ENCODE assay signal across 19 cellular contexts in genomic region chr19:1917926-1918325, GRCh38. TPM values are rescaled to one million over a fixed set of nuclear protein-coding genes. Genes with fewer than 3 reads are reported as not detected.
DNase-seq lines count a peak whose midpoint lies in the region; ATAC-seq, FAIRE-seq and TF ChIP-seq lines count a peak whose summit lies in the region.
"Had no signal": no experiment of that assay in that cellular context is flagged by ENCODE, and none has a peak within 500 bp of the region (broad histone marks: within the 10 kb centered on the region; RNA-seq: fewer than 3 reads in every experiment).

No MANE protein-coding gene starts in this region.

- intact Hi-C loops in HepG2 (cut with micrococcal nuclease; ENCODE audit: unreplicated experiment) (no loop called here), right lobe of liver (cut with DNase I) (no loop called here), IMR-90 (cut with micrococcal nuclease) (no loop called here)
- intact Hi-C loops in dendritic cell treated with granulocyte-macrophage colony-stimulating factor and Interleukin-4, amounts not matched to agents 40 ng/mL and 50 ng/mL, for 4 days (cut with micrococcal nuclease): no loop called here

- no peak overlapping the region for H2BK120ac ChIP-seq in IMR-90 (ENCODE audit: low read depth, low read length)

- dilution Hi-C loops in IMR-90 (cut with HindIII; ENCODE audit: low sequenced_read_pairs, unreplicated experiment): no loop called here

- H3K4me1 ChIP-seq in HepG2 (ENCODE audit: insufficient read depth, low read length) (no peaks in the 10 kb centered on the region), right lobe of liver (no peaks in the 10 kb centered on the region), IMR-90 (ENCODE audit: control insufficient read depth, insufficient read depth, low read length) (no peaks in the 10 kb centered on the region), osteoblast (ENCODE audit: insufficient read depth, low read length) (no peaks in the 10 kb centered on the region)

- H3K9ac ChIP-seq in HepG2 (ENCODE audit: insufficient read depth, low read depth, low read length): no peak overlapping the region
- no peak overlapping the region for H3K9ac ChIP-seq in IMR-90 (ENCODE audit: low read depth, low read length)

- no peaks in the 10 kb centered on the region; a peak in 1 of 5 replicates for H3K27me3 ChIP-seq in HepG2 (ENCODE audit: control insufficient read depth in 1 of 2, insufficient read depth in 2 of 2, low read length in 2 of 2)
- H3K27me3 ChIP-seq in right lobe of liver: no peaks in the 10 kb centered on the region
- H3K27me3 ChIP-seq in IMR-90 (ENCODE audit: control insufficient read depth, insufficient read depth, low read length): no peaks in the 10 kb centered on the region
- no peaks in the 10 kb centered on the region for H3K27me3 ChIP-seq in osteoblast (ENCODE audit: insufficient read depth, low read length)

- H4K91ac ChIP-seq in IMR-90 (ENCODE audit: insufficient read depth, low read depth, low read length): no peak overlapping the region

- TF ChIP-seq POLR2A in HepG2 (IDR thresholded peaks at IDR 0.05; ENCODE audit: insufficient read depth in 1 of 2, low read depth in 2 of 2, low read length in 2 of 2) (no peak), right lobe of liver (IDR thresholded peaks at IDR 0.05) (no peak), IMR-90 (IDR thresholded peaks at IDR 0.05; ENCODE audit: low read depth, low read length) (no peak)

- H3K18ac ChIP-seq in IMR-90 (ENCODE audit: low read depth, low read length): no peak overlapping the region

- TF ChIP-seq RAD21 in HepG2 (CRISPR knock-in tag; IDR thresholded peaks at IDR 0.05): no peak
- TF ChIP-seq RAD21 in IMR-90 (IDR thresholded peaks at IDR 0.05; ENCODE audit: low read length): no peak

- H3K4ac ChIP-seq in IMR-90 (ENCODE audit: low read depth, low read length): no peak overlapping the region

- H4K20me1 ChIP-seq in HepG2 (ENCODE audit: insufficient read depth, low read length): no peaks in the 10 kb centered on the region
- H4K20me1 ChIP-seq in IMR-90 (ENCODE audit: insufficient read depth, low read length): peaks cover 26% of the 10 kb centered on the region
- H4K20me1 ChIP-seq in osteoblast (ENCODE audit: insufficient read depth, low read length): peaks cover 16% of the 10 kb centered on the region

- H3K4me3 ChIP-seq in HepG2 (replicated peaks in 1 of 3; ENCODE audit: insufficient read depth in 1 of 3, low read depth in 2 of 3, low read length in 3 of 3) (no peak overlapping the region), right lobe of liver (no peak overlapping the region), IMR-90 (ENCODE audit: insufficient read depth, low read depth, low read length) (no peak overlapping the region), osteoblast (ENCODE audit: insufficient read depth, low read length) (no peak overlapping the region), foreskin fibroblast (ENCODE audit: low read depth in 1 of 2, low read length in 2 of 2) (no peak overlapping the region)

- no peak overlapping the region for H2AK5ac ChIP-seq in IMR-90 (ENCODE audit: low read depth, low read length)

- H2AFZ ChIP-seq in HepG2 (ENCODE audit: low read length) (no peak overlapping the region), IMR-90 (replicated peaks; ENCODE audit: low read length, poor library complexity) (no peak overlapping the region), osteoblast (ENCODE audit: low read length) (no peak overlapping the region)

- H3K56ac ChIP-seq in IMR-90 (ENCODE audit: extremely low read depth, insufficient read depth, low read length): no peak overlapping the region

- H3K79me2 ChIP-seq in HepG2 (ENCODE audit: insufficient read depth, low read length) (peaks cover 6% of the 10 kb centered on the region), osteoblast (ENCODE audit: insufficient read depth, low read length) (peaks cover 28% of the 10 kb centered on the region)

- peak overlapping the region; percentile 42 for H2AK9ac ChIP-seq in IMR-90 (replicated peaks; ENCODE audit: low read depth, low read length, poor library complexity)

- H2BK15ac ChIP-seq in IMR-90 (ENCODE audit: low read depth, low read length): no peak overlapping the region

- H3K79me1 ChIP-seq in IMR-90 (ENCODE audit: low read depth in 1 of 2, low read length in 2 of 2): peaks cover 3 to 26% of the 10 kb centered on the region in 2 experiments; a peak in 3 of 4 replicates

- no peak for FAIRE-seq in HepG2 (lab: Jason Lieb, UNC)
- FAIRE-seq: G401.6, GM12892 had no signal

- TF ChIP-seq CTCF in HepG2 (CRISPR knock-in tag; IDR thresholded peaks at IDR 0.05) (no peak), right lobe of liver (IDR thresholded peaks at IDR 0.05) (no peak), IMR-90 (conservative IDR thresholded peaks at IDR 0.05; ENCODE audit: low read depth, low read length) (no peak), osteoblast (IDR thresholded peaks at IDR 0.05; ENCODE audit: extremely low read depth, low read depth, low read length) (no peak), foreskin fibroblast (IDR thresholded peaks at IDR 0.05; ENCODE audit: low read depth, low read length) (no peak)

- no peak overlapping the region for H3K4me2 ChIP-seq in HepG2 (ENCODE audit: low read depth, low read length)
- H3K4me2 ChIP-seq in IMR-90 (ENCODE audit: low read depth, low read length): no peak overlapping the region
- H3K4me2 ChIP-seq in osteoblast (ENCODE audit: insufficient read depth, low read length): no peak overlapping the region

- no peak for TF ChIP-seq EP300 in HepG2 (IDR thresholded peaks at IDR 0.05; ENCODE audit: low read depth in 2 of 2, low read length in 2 of 2)
- TF ChIP-seq EP300 in HepG2 (CRISPR knock-in tag; IDR thresholded peaks at IDR 0.05; ENCODE audit: borderline replicate concordance): no peak

- POLR2A ChIA-PET in HepG2 (lab: Yijun Ruan, JAX) (no interaction called here), IMR-90 (lab: Charles Lee; ENCODE audit: unreplicated experiment) (no interaction called here)

- H3K9me1 ChIP-seq in IMR-90 (ENCODE audit: insufficient read depth, low read length): no peaks in the 10 kb centered on the region

- H3K4me3 Mint-ChIP-seq in dendritic cell treated with granulocyte-macrophage colony-stimulating factor and Interleukin-4, amounts not matched to agents 40 ng/mL and 50 ng/mL, for 4 days: no peak overlapping the region
- H3K4me3 Mint-ChIP-seq: CD4-positive, alpha-beta memory T cell had no signal

- no peaks in the 10 kb centered on the region for H3K9me3 ChIP-seq in HepG2 (ENCODE audit: low read length)
- no peaks in the 10 kb centered on the region for H3K9me3 ChIP-seq in right lobe of liver
- H3K9me3 ChIP-seq in IMR-90 (ENCODE audit: control insufficient read depth, insufficient read depth, low read length): no peaks in the 10 kb centered on the region
- no peaks in the 10 kb centered on the region for H3K9me3 ChIP-seq in osteoblast (ENCODE audit: low read depth, low read length)

- ATAC-seq in HepG2: no peak
- no peak for ATAC-seq in right lobe of liver
- ATAC-seq in IMR-90 (ENCODE audit: low read depth): no peak
- ATAC-seq: HCT116 had no signal

- H3K9me3 Mint-ChIP-seq in dendritic cell treated with granulocyte-macrophage colony-stimulating factor and Interleukin-4, amounts not matched to agents 40 ng/mL and 50 ng/mL, for 4 days: no peaks in the 10 kb centered on the region
- H3K9me3 Mint-ChIP-seq: CD4-positive, alpha-beta memory T cell; H9 had no signal

- CTCF ChIA-PET in HepG2 (lab: Yijun Ruan, JAX; ENCODE audit: low intra/inter-chr PET ratio, low total read pairs) (no interaction called here), IMR-90 (lab: Yijun Ruan, JAX) (no interaction called here)

- no peak overlapping the region for H3K14ac ChIP-seq in IMR-90 (replicated peaks; ENCODE audit: low read depth, low read length)

- in situ Hi-C loops in HepG2 (cut with HindIII; ENCODE audit: extremely low pct_ligation_motif_present, low pct_unique_long_range_greater_than_20kb): no loop called here
- in situ Hi-C loops in IMR-90 (cut with MboI; ENCODE audit: low sequenced_read_pairs): no loop called here

- H3K27ac ChIP-seq in HepG2 (ENCODE audit: extremely low read length, insufficient read depth, low read length) (no peak overlapping the region), right lobe of liver (no peak overlapping the region), IMR-90 (ENCODE audit: insufficient read depth, low read length) (no peak overlapping the region), osteoblast (ENCODE audit: low read depth, low read length) (no peak overlapping the region)

- no peak overlapping the region for H2BK5ac ChIP-seq in IMR-90 (ENCODE audit: low read depth, low read length, poor library complexity, severe bottlenecking)

- H2BK20ac ChIP-seq in IMR-90 (ENCODE audit: low read depth, low read length): no peak overlapping the region

- peaks cover 93% of the 10 kb centered on the region for H3K36me3 Mint-ChIP-seq in dendritic cell treated with granulocyte-macrophage colony-stimulating factor and Interleukin-4, amounts not matched to agents 40 ng/mL and 50 ng/mL, for 4 days (ENCODE audit: low read depth)

- no peak overlapping the region for H4K8ac ChIP-seq in IMR-90 (ENCODE audit: low read depth in 2 of 2, low read length in 2 of 2)

- DNase-seq in HepG2 (ENCODE audit: low spot score): no peak
- DNase-seq in right lobe of liver: no peak
- no peak for DNase-seq in IMR-90
- peak; percentile 58 for DNase-seq in osteoblast (ENCODE audit: insufficient read length, low spot score, missing footprints)
- DNase-seq in NCI-H187 (lab: John Stamatoyannopoulos, UW): no peak
- no peak for DNase-seq in foreskin fibroblast
- no peak for DNase-seq in H4 (ENCODE audit: low spot score)
- DNase-seq: C1 segment of cervical spinal cord; Calu3; CD4-positive, alpha-beta memory T cell; COR-L47; DMS153; DND-41; GOT3; H9 had no signal

- peaks cover 61% of the 10 kb centered on the region for H3K4me1 Mint-ChIP-seq in dendritic cell treated with granulocyte-macrophage colony-stimulating factor and Interleukin-4, amounts not matched to agents 40 ng/mL and 50 ng/mL, for 4 days (ENCODE audit: low read depth)
- H3K4me1 Mint-ChIP-seq: H9 had no signal

- 97% methylated on average over 18 of the region's 25 CpGs for WGBS in HepG2 (ENCODE audit: low lambda C conversion rate)
- 89% methylated on average over 6 of the region's 25 CpGs for WGBS in right lobe of liver (ENCODE audit: insufficient coverage, low coverage, low lambda C conversion rate, missing lambda C conversion rate)
- WGBS in IMR-90 (ENCODE audit: extremely low coverage in 2 of 2, insufficient read length in 1 of 2), 2 experiments: 96% methylated on average over 20 of the region's 25 CpGs; no CpG with 5 or more reads in 1 of the 2 experiments

- H3K36me3 ChIP-seq in HepG2 (replicated peaks in 1 of 2; ENCODE audit: control insufficient read depth in 1 of 2, insufficient read depth in 2 of 2, low read length in 2 of 2): peaks cover 23 to 53% of the 10 kb centered on the region in 2 experiments; a peak in 4 of 5 replicates
- H3K36me3 ChIP-seq in right lobe of liver: peaks cover 0 to 24% (median 8%) of the 10 kb centered on the region in 4 donors
- peaks cover 59% of the 10 kb centered on the region for H3K36me3 ChIP-seq in IMR-90 (ENCODE audit: control insufficient read depth, insufficient read depth, low read length)
- H3K36me3 ChIP-seq in osteoblast (ENCODE audit: insufficient read depth, low read length): peaks cover 38% of the 10 kb centered on the region

- no peak overlapping the region for H4K5ac ChIP-seq in IMR-90 (ENCODE audit: low read depth, low read length)

- H3K23ac ChIP-seq in IMR-90 (ENCODE audit: low read depth, low read length): no peak overlapping the region

- BruUV-seq in HepG2 (replicated peaks; lab: Mats Ljungman, UMichigan): no TSS peak
- no TSS peak for BruUV-seq in IMR-90 (replicated peaks; lab: Mats Ljungman, UMichigan)

- H3K27ac Mint-ChIP-seq in dendritic cell treated with granulocyte-macrophage colony-stimulating factor and Interleukin-4, amounts not matched to agents 40 ng/mL and 50 ng/mL, for 4 days: peak overlapping the region; percentile 86

- no peaks in the 10 kb centered on the region for H3K27me3 Mint-ChIP-seq in dendritic cell treated with granulocyte-macrophage colony-stimulating factor and Interleukin-4, amounts not matched to agents 40 ng/mL and 50 ng/mL, for 4 days
- H3K27me3 Mint-ChIP-seq: CD4-positive, alpha-beta memory T cell had no signal

RNA-seq across cellular contexts. Expression of gene ADAT3, which starts 12.7 kb away (rescaled TPM):
- total RNA-seq in HepG2 (2016; rRNA removed; fragmentation: Illumina TruSeq; extraction: Trizol): 2.0 and 3.5 TPM in 2 replicates
- total RNA-seq in HepG2 (2016; cell fraction: cytosol; rRNA removed; fragmentation: Illumina TruSeq; extraction: Trizol; ENCODE audit: low read depth): 0.79 and 0.81 TPM in 2 replicates
- total RNA-seq in HepG2 (2016; cell fraction: insoluble cytoplasmic fraction; rRNA removed; fragmentation: Illumina TruSeq; extraction: Trizol): 1.7 and 3.1 TPM in 2 replicates
- 1.7 and 2.1 TPM in 2 replicates for total RNA-seq in HepG2 (2016; cell fraction: membrane; rRNA removed; fragmentation: Illumina TruSeq; extraction: Trizol)
- 1.5 and 1.9 TPM in 2 replicates for total RNA-seq in HepG2 (2016; cell fraction: nucleus; rRNA removed; fragmentation: Illumina TruSeq; extraction: Trizol)
- polyA plus RNA-seq in HepG2 (2011; rRNA removed): 0.95 and 1.4 TPM in 2 replicates
- polyA plus RNA-seq in HepG2 (2011; cell fraction: cytosol; rRNA removed): 0.94 and 1.7 TPM in 2 replicates
- 6.4 and 7.8 TPM in 2 replicates for polyA plus RNA-seq in HepG2 (2011; cell fraction: nucleus; rRNA removed)
- 1.3 and 1.7 TPM in 2 replicates for polyA plus RNA-seq in HepG2 (2012)
- polyA plus RNA-seq in HepG2 (2016; cell fraction: cytosol; fragmentation: Illumina TruSeq; extraction: Trizol; ENCODE audit: low read depth): 0.68 TPM in 2 replicates
- polyA plus RNA-seq in HepG2 (2016; cell fraction: insoluble cytoplasmic fraction; fragmentation: Illumina TruSeq; extraction: Trizol; ENCODE audit: low read depth): 2.8 and 3.5 TPM in 2 replicates
- 1.1 and 1.4 TPM in 2 replicates for polyA plus RNA-seq in HepG2 (2016; cell fraction: membrane; fragmentation: Illumina TruSeq; extraction: Trizol; ENCODE audit: low read depth)
- 5.0 and 6.1 TPM in 2 replicates for polyA plus RNA-seq in HepG2 (2016; cell fraction: nucleus; fragmentation: Illumina TruSeq; extraction: Trizol; ENCODE audit: insufficient read depth, low read depth)
- 2.1 and 3.8 TPM in 2 replicates for polyA minus RNA-seq in HepG2 (2011; rRNA and poly(A)+ RNA removed; ENCODE audit: low replicate concordance)
- polyA minus RNA-seq in HepG2 (2011; cell fraction: cytosol; rRNA and poly(A)+ RNA removed): 1.3 and 1.6 TPM in 2 replicates
- 2.3 and 2.6 TPM in 2 replicates for polyA minus RNA-seq in HepG2 (2011; cell fraction: nucleus; rRNA and poly(A)+ RNA removed)
- total RNA-seq in right lobe of liver: 1 to 10 TPM; 1.8 to 5.3 (median 2.7) TPM
- 0.28 and 0.36 TPM in 2 replicates for total RNA-seq in IMR-90 (2012; rRNA removed)
- 2.8 and 3.6 TPM in 2 replicates for polyA plus RNA-seq in IMR-90 (2012; rRNA removed)
- 2.5 and 5.0 TPM in 2 replicates for polyA plus RNA-seq in IMR-90 (2012; cell fraction: cytosol; rRNA removed)
- polyA plus RNA-seq in IMR-90 (2012; cell fraction: nucleus; rRNA removed; ENCODE audit: low replicate concordance): 4.0 and 16.1 TPM in 2 replicates
- total RNA-seq in osteoblast: 3.3 and 3.8 TPM in 2 replicates
- total RNA-seq in H4 (2014; rRNA removed; shearing (Covaris generic)): 0.93 and 1.0 TPM in 2 replicates

RNA-seq across cellular contexts. Expression of gene SCAMP4, which starts 12.7 kb away (rescaled TPM):
- 10.8 and 13.7 TPM in 2 replicates for total RNA-seq in HepG2 (2016; rRNA removed; fragmentation: Illumina TruSeq; extraction: Trizol)
- 4.4 and 5.1 TPM in 2 replicates for total RNA-seq in HepG2 (2016; cell fraction: cytosol; rRNA removed; fragmentation: Illumina TruSeq; extraction: Trizol; ENCODE audit: low read depth)
- 9.1 and 12.6 TPM in 2 replicates for total RNA-seq in HepG2 (2016; cell fraction: insoluble cytoplasmic fraction; rRNA removed; fragmentation: Illumina TruSeq; extraction: Trizol)
- 10.1 and 10.7 TPM in 2 replicates for total RNA-seq in HepG2 (2016; cell fraction: membrane; rRNA removed; fragmentation: Illumina TruSeq; extraction: Trizol)
- total RNA-seq in HepG2 (2016; cell fraction: nucleus; rRNA removed; fragmentation: Illumina TruSeq; extraction: Trizol): 24.2 and 31.8 TPM in 2 replicates
- 10.7 and 12.8 TPM in 2 replicates for polyA plus RNA-seq in HepG2 (2011; rRNA removed)
- 7.6 and 8.7 TPM in 2 replicates for polyA plus RNA-seq in HepG2 (2011; cell fraction: cytosol; rRNA removed)
- polyA plus RNA-seq in HepG2 (2011; cell fraction: nucleus; rRNA removed): 43.5 and 55.3 TPM in 2 replicates
- polyA plus RNA-seq in HepG2 (2012): 21.8 and 32.2 TPM in 2 replicates
- polyA plus RNA-seq in HepG2 (2016; cell fraction: cytosol; fragmentation: Illumina TruSeq; extraction: Trizol; ENCODE audit: low read depth): 5.1 and 6.4 TPM in 2 replicates
- 10.3 and 13.4 TPM in 2 replicates for polyA plus RNA-seq in HepG2 (2016; cell fraction: insoluble cytoplasmic fraction; fragmentation: Illumina TruSeq; extraction: Trizol; ENCODE audit: low read depth)
- 11.5 and 11.6 TPM in 2 replicates for polyA plus RNA-seq in HepG2 (2016; cell fraction: membrane; fragmentation: Illumina TruSeq; extraction: Trizol; ENCODE audit: low read depth)
- 69.4 and 71.5 TPM in 2 replicates for polyA plus RNA-seq in HepG2 (2016; cell fraction: nucleus; fragmentation: Illumina TruSeq; extraction: Trizol; ENCODE audit: insufficient read depth, low read depth)
- polyA minus RNA-seq in HepG2 (2011; rRNA and poly(A)+ RNA removed; ENCODE audit: low replicate concordance): 14.8 and 32.0 TPM in 2 replicates
- polyA minus RNA-seq in HepG2 (2011; cell fraction: cytosol; rRNA and poly(A)+ RNA removed): 35.3 TPM in 2 replicates
- polyA minus RNA-seq in HepG2 (2011; cell fraction: nucleus; rRNA and poly(A)+ RNA removed): 13.2 and 15.5 TPM in 2 replicates
- total RNA-seq in right lobe of liver: 10 to 100 TPM; 22.1 to 60.6 (median 24.4) TPM
- total RNA-seq in IMR-90 (2012; rRNA removed): 10.8 and 16.1 TPM in 2 replicates
- polyA plus RNA-seq in IMR-90 (2012; rRNA removed): 24.0 and 28.1 TPM in 2 replicates
- polyA plus RNA-seq in IMR-90 (2012; cell fraction: cytosol; rRNA removed): 24.9 and 55.9 TPM in 2 replicates
- polyA plus RNA-seq in IMR-90 (2012; cell fraction: nucleus; rRNA removed; ENCODE audit: low replicate concordance): 46.2 and 111 TPM in 2 replicates
- total RNA-seq in osteoblast: 55.7 and 70.6 TPM in 2 replicates
- total RNA-seq in H4 (2014; rRNA removed; shearing (Covaris generic)): 66.3 and 68.3 TPM in 2 replicates

RNA-seq across cellular contexts. Expression of gene CSNK1G2, which starts 23.0 kb away (rescaled TPM):
- total RNA-seq in HepG2 (2016; rRNA removed; fragmentation: Illumina TruSeq; extraction: Trizol) (29.7 and 53.8 TPM in 2 replicates), right lobe of liver (10 to 100 TPM; 14.4 to 35.2 (median 22.6) TPM), IMR-90 (2012; rRNA removed) (35.6 and 38.0 TPM in 2 replicates), osteoblast (68.8 and 70.1 TPM in 2 replicates)
- total RNA-seq in HepG2 (2016; cell fraction: cytosol; rRNA removed; fragmentation: Illumina TruSeq; extraction: Trizol; ENCODE audit: low read depth): 40.6 and 41.0 TPM in 2 replicates
- 26.8 and 56.3 TPM in 2 replicates for total RNA-seq in HepG2 (2016; cell fraction: insoluble cytoplasmic fraction; rRNA removed; fragmentation: Illumina TruSeq; extraction: Trizol)
- total RNA-seq in HepG2 (2016; cell fraction: membrane; rRNA removed; fragmentation: Illumina TruSeq; extraction: Trizol): 85.2 and 87.4 TPM in 2 replicates
- 39.2 and 46.8 TPM in 2 replicates for total RNA-seq in HepG2 (2016; cell fraction: nucleus; rRNA removed; fragmentation: Illumina TruSeq; extraction: Trizol)
- polyA plus RNA-seq in HepG2 (2011; rRNA removed) (72.5 and 88.4 TPM in 2 replicates), IMR-90 (2012; rRNA removed) (96.3 and 124 TPM in 2 replicates)
- 33.8 and 56.1 TPM in 2 replicates for polyA plus RNA-seq in HepG2 (2011; cell fraction: cytosol; rRNA removed)
- polyA plus RNA-seq in HepG2 (2011; cell fraction: nucleus; rRNA removed): 380 and 522 TPM in 2 replicates
- 38.6 and 40.4 TPM in 2 replicates for polyA plus RNA-seq in HepG2 (2012)
- polyA plus RNA-seq in HepG2 (2016; cell fraction: cytosol; fragmentation: Illumina TruSeq; extraction: Trizol; ENCODE audit: low read depth): 39.6 and 47.2 TPM in 2 replicates
- polyA plus RNA-seq in HepG2 (2016; cell fraction: insoluble cytoplasmic fraction; fragmentation: Illumina TruSeq; extraction: Trizol; ENCODE audit: low read depth): 36.1 and 45.7 TPM in 2 replicates
- polyA plus RNA-seq in HepG2 (2016; cell fraction: membrane; fragmentation: Illumina TruSeq; extraction: Trizol; ENCODE audit: low read depth): 79.1 and 81.2 TPM in 2 replicates
- 157 TPM in 2 replicates for polyA plus RNA-seq in HepG2 (2016; cell fraction: nucleus; fragmentation: Illumina TruSeq; extraction: Trizol; ENCODE audit: insufficient read depth, low read depth)
- polyA minus RNA-seq in HepG2 (2011; rRNA and poly(A)+ RNA removed; ENCODE audit: low replicate concordance): 51.2 and 83.6 TPM in 2 replicates
- polyA minus RNA-seq in HepG2 (2011; cell fraction: cytosol; rRNA and poly(A)+ RNA removed): 23.6 and 25.2 TPM in 2 replicates
- 18.2 and 21.2 TPM in 2 replicates for polyA minus RNA-seq in HepG2 (2011; cell fraction: nucleus; rRNA and poly(A)+ RNA removed)
- polyA plus RNA-seq in IMR-90 (2012; cell fraction: cytosol; rRNA removed): 41.7 and 73.8 TPM in 2 replicates
- 374 and 949 TPM in 2 replicates for polyA plus RNA-seq in IMR-90 (2012; cell fraction: nucleus; rRNA removed; ENCODE audit: low replicate concordance)
- total RNA-seq in H4 (2014; rRNA removed; shearing (Covaris generic)): 23.2 and 36.6 TPM in 2 replicates

RNA-seq across cellular contexts. Expression of gene ABHD17A, which starts 32.6 kb away (rescaled TPM):
- total RNA-seq in HepG2 (2016; rRNA removed; fragmentation: Illumina TruSeq; extraction: Trizol) (27.9 and 40.8 TPM in 2 replicates), right lobe of liver (10 to 100 TPM; 20.4 to 49.5 (median 23.5) TPM), IMR-90 (2012; rRNA removed) (31.9 and 37.8 TPM in 2 replicates), osteoblast (49.5 and 52.5 TPM in 2 replicates)
- 52.2 and 64.4 TPM in 2 replicates for total RNA-seq in HepG2 (2016; cell fraction: cytosol; rRNA removed; fragmentation: Illumina TruSeq; extraction: Trizol; ENCODE audit: low read depth)
- 24.0 and 37.3 TPM in 2 replicates for total RNA-seq in HepG2 (2016; cell fraction: insoluble cytoplasmic fraction; rRNA removed; fragmentation: Illumina TruSeq; extraction: Trizol)
- total RNA-seq in HepG2 (2016; cell fraction: membrane; rRNA removed; fragmentation: Illumina TruSeq; extraction: Trizol): 65.2 and 82.2 TPM in 2 replicates
- total RNA-seq in HepG2 (2016; cell fraction: nucleus; rRNA removed; fragmentation: Illumina TruSeq; extraction: Trizol): 17.1 and 19.3 TPM in 2 replicates
- polyA plus RNA-seq in HepG2 (2011; rRNA removed) (27.7 and 44.6 TPM in 2 replicates), IMR-90 (2012; rRNA removed) (76.2 and 111 TPM in 2 replicates)
- polyA plus RNA-seq in HepG2 (2011; cell fraction: cytosol; rRNA removed): 25.9 and 53.1 TPM in 2 replicates
- 72.5 and 83.8 TPM in 2 replicates for polyA plus RNA-seq in HepG2 (2011; cell fraction: nucleus; rRNA removed)
- 11.9 and 16.2 TPM in 2 replicates for polyA plus RNA-seq in HepG2 (2012)
- 51.0 and 62.5 TPM in 2 replicates for polyA plus RNA-seq in HepG2 (2016; cell fraction: cytosol; fragmentation: Illumina TruSeq; extraction: Trizol; ENCODE audit: low read depth)
- polyA plus RNA-seq in HepG2 (2016; cell fraction: insoluble cytoplasmic fraction; fragmentation: Illumina TruSeq; extraction: Trizol; ENCODE audit: low read depth): 25.3 and 27.0 TPM in 2 replicates
- polyA plus RNA-seq in HepG2 (2016; cell fraction: membrane; fragmentation: Illumina TruSeq; extraction: Trizol; ENCODE audit: low read depth): 54.6 and 60.4 TPM in 2 replicates
- polyA plus RNA-seq in HepG2 (2016; cell fraction: nucleus; fragmentation: Illumina TruSeq; extraction: Trizol; ENCODE audit: insufficient read depth, low read depth): 38.7 and 42.0 TPM in 2 replicates
- polyA minus RNA-seq in HepG2 (2011; rRNA and poly(A)+ RNA removed; ENCODE audit: low replicate concordance): 15.0 and 50.9 TPM in 2 replicates
- polyA minus RNA-seq in HepG2 (2011; cell fraction: cytosol; rRNA and poly(A)+ RNA removed): 17.2 and 18.0 TPM in 2 replicates
- 5.7 and 5.8 TPM in 2 replicates for polyA minus RNA-seq in HepG2 (2011; cell fraction: nucleus; rRNA and poly(A)+ RNA removed)
- polyA plus RNA-seq in IMR-90 (2012; cell fraction: cytosol; rRNA removed): 52.5 and 129 TPM in 2 replicates
- 86.9 and 244 TPM in 2 replicates for polyA plus RNA-seq in IMR-90 (2012; cell fraction: nucleus; rRNA removed; ENCODE audit: low replicate concordance)
- 20.2 and 40.6 TPM in 2 replicates for total RNA-seq in H4 (2014; rRNA removed; shearing (Covaris generic))

RNA-seq across cellular contexts. Expression of gene KLF16, which starts 54.5 kb away (rescaled TPM):
- total RNA-seq in HepG2 (2016; rRNA removed; fragmentation: Illumina TruSeq; extraction: Trizol) (6.2 and 6.7 TPM in 2 replicates), right lobe of liver (10 to 100 TPM in 5 of 6 experiments, 1 to 10 TPM in 1; 9.9 to 23.6 (median 10.8) TPM), IMR-90 (2012; rRNA removed) (0.90 and 1.7 TPM in 2 replicates), osteoblast (6.9 and 11.5 TPM in 2 replicates)
- 2.1 and 2.2 TPM in 2 replicates for total RNA-seq in HepG2 (2016; cell fraction: cytosol; rRNA removed; fragmentation: Illumina TruSeq; extraction: Trizol; ENCODE audit: low read depth)
- total RNA-seq in HepG2 (2016; cell fraction: insoluble cytoplasmic fraction; rRNA removed; fragmentation: Illumina TruSeq; extraction: Trizol): 5.5 and 5.9 TPM in 2 replicates
- total RNA-seq in HepG2 (2016; cell fraction: membrane; rRNA removed; fragmentation: Illumina TruSeq; extraction: Trizol): 8.3 and 8.9 TPM in 2 replicates
- total RNA-seq in HepG2 (2016; cell fraction: nucleus; rRNA removed; fragmentation: Illumina TruSeq; extraction: Trizol): 4.0 and 4.8 TPM in 2 replicates
- polyA plus RNA-seq in HepG2 (2011; rRNA removed) (3.5 and 4.7 TPM in 2 replicates), IMR-90 (2012; rRNA removed) (13.1 and 31.4 TPM in 2 replicates)
- polyA plus RNA-seq in HepG2 (2011; cell fraction: cytosol; rRNA removed): 3.7 and 7.0 TPM in 2 replicates
- 16.7 and 31.9 TPM in 2 replicates for polyA plus RNA-seq in HepG2 (2011; cell fraction: nucleus; rRNA removed)
- polyA plus RNA-seq in HepG2 (2012): 8.3 and 9.4 TPM in 2 replicates
- polyA plus RNA-seq in HepG2 (2016; cell fraction: cytosol; fragmentation: Illumina TruSeq; extraction: Trizol; ENCODE audit: low read depth): 3.2 and 3.4 TPM in 2 replicates
- 12.0 and 14.3 TPM in 2 replicates for polyA plus RNA-seq in HepG2 (2016; cell fraction: insoluble cytoplasmic fraction; fragmentation: Illumina TruSeq; extraction: Trizol; ENCODE audit: low read depth)
- polyA plus RNA-seq in HepG2 (2016; cell fraction: membrane; fragmentation: Illumina TruSeq; extraction: Trizol; ENCODE audit: low read depth): 8.9 and 9.3 TPM in 2 replicates
- polyA plus RNA-seq in HepG2 (2016; cell fraction: nucleus; fragmentation: Illumina TruSeq; extraction: Trizol; ENCODE audit: insufficient read depth, low read depth): 11.4 and 12.0 TPM in 2 replicates
- 3.1 and 9.7 TPM in 2 replicates for polyA minus RNA-seq in HepG2 (2011; rRNA and poly(A)+ RNA removed; ENCODE audit: low replicate concordance)
- 8.9 and 15.3 TPM in 2 replicates for polyA minus RNA-seq in HepG2 (2011; cell fraction: cytosol; rRNA and poly(A)+ RNA removed)
- polyA minus RNA-seq in HepG2 (2011; cell fraction: nucleus; rRNA and poly(A)+ RNA removed): 2.1 and 2.2 TPM in 2 replicates
- polyA plus RNA-seq in IMR-90 (2012; cell fraction: cytosol; rRNA removed): 14.5 and 19.8 TPM in 2 replicates
- polyA plus RNA-seq in IMR-90 (2012; cell fraction: nucleus; rRNA removed; ENCODE audit: low replicate concordance): 18.0 and 29.0 TPM in 2 replicates
- total RNA-seq in H4 (2014; rRNA removed; shearing (Covaris generic)): 1.8 and 4.6 TPM in 2 replicates
